Comparison of ENCODE assay signal across 21 cellular contexts in the genomic region with DNA sequence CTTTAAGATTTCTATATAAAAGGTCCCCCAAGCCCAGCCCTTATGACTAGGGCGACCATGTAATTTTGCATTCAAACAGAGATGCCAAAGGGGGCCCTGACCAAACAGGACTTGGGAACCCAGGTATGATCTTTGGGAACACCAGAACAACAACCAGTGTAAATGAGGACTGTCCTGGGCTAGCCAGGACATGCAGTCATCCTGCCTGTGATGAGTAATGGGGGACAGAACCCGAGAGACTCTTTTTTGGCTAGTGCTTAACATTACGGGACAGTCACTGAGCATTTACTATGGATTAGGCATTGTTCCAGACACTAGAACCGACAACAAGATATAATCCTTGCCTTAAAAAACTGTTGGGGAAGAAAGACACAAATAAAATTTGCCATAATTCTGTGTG.
"Had no signal": no experiment of that assay in that cellular context is flagged by ENCODE, and none has a peak within 500 bp of the region (broad histone marks: within the 10 kb centered on the region; RNA-seq: fewer than 3 reads in every experiment).

No MANE protein-coding gene starts in this region.

- H3K4me3 Mint-ChIP-seq: naive thymus-derived CD8-positive, alpha-beta T cell; type B pancreatic cell had no signal

- H3K27ac Mint-ChIP-seq: progenitor cell of endocrine pancreas, type B pancreatic cell had no signal

- H3K27me3 ChIP-seq: heart left ventricle, pancreas, suprapubic skin, thyroid gland had no signal

- H3K4me3 ChIP-seq: coronary artery, heart left ventricle, lung, mucosa of descending colon, pancreas, smooth muscle cell, suprapubic skin, thyroid gland had no signal

- H3K4me2 ChIP-seq: smooth muscle cell had no signal

- H3K9me3 ChIP-seq: heart left ventricle, mucosa of descending colon, pancreas, suprapubic skin, thyroid gland had no signal

- DNase-seq: effector CD4-positive, alpha-beta T cell; heart left ventricle; hippocampal formation; left ventricle myocardium superior; mesendoderm; mucosa of descending colon; naive thymus-derived CD8-positive, alpha-beta T cell; occipital lobe; pancreas; right cardiac atrium; stimulated activated CD4-positive, alpha-beta T cell treated with anti-CD3 and anti-CD28 coated beads, Interleukin-2, amount 100 ng/mL, for 48 hours; stimulated activated naive CD8-positive, alpha-beta T cell treated with anti-CD3 and anti-CD28 coated beads, Interleukin-15, Interleukin-2, amounts not matched to agents 100 U/mL and 50 U/mL, for 24 hours; thyroid gland had no signal

- H3K36me3 Mint-ChIP-seq: naive thymus-derived CD8-positive, alpha-beta T cell had no signal

- H3K36me3 ChIP-seq: heart left ventricle, pancreas, suprapubic skin, thyroid gland had no signal

- H3K9me3 Mint-ChIP-seq: naive thymus-derived CD8-positive, alpha-beta T cell; type B pancreatic cell had no signal

- H3K27ac ChIP-seq: coronary artery, pancreas, suprapubic skin, thyroid gland had no signal

- H3K4me1 ChIP-seq: pancreas, suprapubic skin had no signal

- FAIRE-seq: frontal cortex, pancreas, urothelium cell line had no signal
